13 cellular contexts compared by ENCODE assay signal in genomic region chr15:73464602-73465001, GRCh38. TPM values are rescaled to one million over a fixed set of nuclear protein-coding genes. Genes with fewer than 3 reads are reported as not detected.
DNase-seq lines count a peak whose midpoint lies in the region; ATAC-seq and TF ChIP-seq lines count a peak whose summit lies in the region.
"Had no signal": no experiment of that assay in that cellular context is flagged by ENCODE, and none has a peak within 500 bp of the region (broad histone marks: within the 10 kb centered on the region; RNA-seq: fewer than 3 reads in every experiment).

No MANE protein-coding gene starts in this region.

- intact Hi-C loops in CD14-positive monocyte (cut with micrococcal nuclease): no loop called here

- DNase-seq in CD14-positive monocyte (ENCODE audit: low spot score) (no peak), H7 (peak; percentile 47), iPS-NIHi7 (ENCODE audit: extremely low spot score) (peak; percentile 71), upper lobe of left lung (no peak)
- DNase-seq in stimulated activated CD4-positive, alpha-beta T cell treated with anti-CD3 and anti-CD28 coated beads, Interleukin-15, amount 100 ng/mL, for 24 hours: no peak
- DNase-seq in activated CD8-positive, alpha-beta memory T cell treated with anti-CD3 and anti-CD28 coated beads, Interleukin-2, amount 10 ng/mL, durations not matched to agents 7 days and 5 days: no peak
- DNase-seq: aorta; NK-92 treated with Interleukin-12 subunit alpha and Interleukin-12 subunit beta, amount 100 ng/mL, for 24 hours; T-helper 9 cell had no signal

- H3K36me3 Mint-ChIP-seq in CD14-positive monocyte: no peaks in the 10 kb centered on the region
- H3K36me3 Mint-ChIP-seq in activated CD8-positive, alpha-beta memory T cell treated with anti-CD3 and anti-CD28 coated beads, Interleukin-2, amount 10 ng/mL, durations not matched to agents 7 days and 5 days: no peaks in the 10 kb centered on the region

- H3K27ac Mint-ChIP-seq in CD14-positive monocyte: no peak overlapping the region
- H3K27ac Mint-ChIP-seq in activated CD8-positive, alpha-beta memory T cell treated with anti-CD3 and anti-CD28 coated beads, Interleukin-2, amount 10 ng/mL, durations not matched to agents 7 days and 5 days: no peak overlapping the region

- H3K36me3 ChIP-seq in H7 (replicated peaks; ENCODE audit: control insufficient read depth, insufficient read depth, low read length) (no peaks in the 10 kb centered on the region), upper lobe of left lung (no peaks in the 10 kb centered on the region)

- no peaks in the 10 kb centered on the region for H3K4me1 ChIP-seq in upper lobe of left lung

- H3K9me3 ChIP-seq in upper lobe of left lung: no peaks in the 10 kb centered on the region

- H3K27ac ChIP-seq in upper lobe of left lung: no peak overlapping the region

- no peak for TF ChIP-seq EP300 in upper lobe of left lung (IDR thresholded peaks at IDR 0.05)

- H3K4me3 Mint-ChIP-seq in CD14-positive monocyte: no peak overlapping the region
- no peak overlapping the region for H3K4me3 Mint-ChIP-seq in activated CD8-positive, alpha-beta memory T cell treated with anti-CD3 and anti-CD28 coated beads, Interleukin-2, amount 10 ng/mL, durations not matched to agents 7 days and 5 days

- no peaks in the 10 kb centered on the region for H3K4me1 Mint-ChIP-seq in CD14-positive monocyte
- H3K4me1 Mint-ChIP-seq in activated CD8-positive, alpha-beta memory T cell treated with anti-CD3 and anti-CD28 coated beads, Interleukin-2, amount 10 ng/mL, durations not matched to agents 7 days and 5 days: no peaks in the 10 kb centered on the region

- TF ChIP-seq POLR2A in upper lobe of left lung (IDR thresholded peaks at IDR 0.05): no peak

- peaks cover 0 to 1% (median 0%) of the 10 kb centered on the region in 7 donors for H3K9me3 Mint-ChIP-seq in CD14-positive monocyte
- H3K9me3 Mint-ChIP-seq in activated CD8-positive, alpha-beta memory T cell treated with anti-CD3 and anti-CD28 coated beads, Interleukin-2, amount 10 ng/mL, durations not matched to agents 7 days and 5 days (ENCODE audit: low read depth): no peaks in the 10 kb centered on the region

- CTCF ChIA-PET in activated CD8-positive, alpha-beta memory T cell treated with anti-CD3 and anti-CD28 coated beads, Interleukin-2, amount 10 ng/mL, durations not matched to agents 7 days and 5 days (lab: Charles Lee): interaction anchor here (1.1 to 1.5 kb wide), 3 partner anchors 10 to 183 kb away, joined by 3 to 5 read pairs (median 4); no protein-coding TSS in a partner anchor

- no peak for ATAC-seq in activated CD8-positive, alpha-beta memory T cell treated with anti-CD3 and anti-CD28 coated beads, Interleukin-2, amount 10 ng/mL, durations not matched to agents 7 days and 5 days
- ATAC-seq in upper lobe of left lung (ENCODE audit: low FRiP score in 2 of 2): no peak

- H3K27me3 ChIP-seq in H7 (ENCODE audit: control insufficient read depth, insufficient read depth, low read length): no peaks in the 10 kb centered on the region
- H3K27me3 ChIP-seq in upper lobe of left lung: no peaks in the 10 kb centered on the region

- H3K27me3 Mint-ChIP-seq in CD14-positive monocyte (ENCODE audit: low read depth in 3 of 3): peaks cover 14 to 38% (median 37%) of the 10 kb centered on the region in 3 donors
- H3K27me3 Mint-ChIP-seq in activated CD8-positive, alpha-beta memory T cell treated with anti-CD3 and anti-CD28 coated beads, Interleukin-2, amount 10 ng/mL, durations not matched to agents 7 days and 5 days: peaks cover 41% of the 10 kb centered on the region

- H3K4me3 ChIP-seq in H7 (ENCODE audit: insufficient read depth, low read depth, low read length) (no peak overlapping the region), WI38 (ENCODE audit: low read depth, low read length) (no peak overlapping the region), upper lobe of left lung (no peak overlapping the region)

- WGBS in upper lobe of left lung, 2 donors: 45 to 59% methylated on average over 2 of the region's 2 CpGs

- peak; percentile 46 for TF ChIP-seq CTCF in CD14-positive monocyte (IDR thresholded peaks at IDR 0.05)
- peak; percentile 31; the same call in 1 of the 2 replicates for TF ChIP-seq CTCF in WI38 (IDR thresholded peaks at IDR 0.05; ENCODE audit: low read depth, low read length)
- no peak for TF ChIP-seq CTCF in upper lobe of left lung (IDR thresholded peaks at IDR 0.05)

RNA-seq across cellular contexts. Expression of gene REC114, which starts 21.6 kb away (rescaled TPM):
- polyA plus RNA-seq in CD14-positive monocyte: not detected
- total RNA-seq in H7 (2014; rRNA removed; shearing (Covaris generic)): not detected in 2 replicates
- not detected for total RNA-seq in activated CD8-positive, alpha-beta memory T cell treated with anti-CD3 and anti-CD28 coated beads, Interleukin-2, amount 10 ng/mL, durations not matched to agents 7 days and 5 days
- total RNA-seq in upper lobe of left lung: not detected
- total RNA-seq: aorta, pulmonary artery endothelial cell, temporal lobe had no signal
- polyA plus RNA-seq: aorta, esophagus had no signal

Comparison
In these comparisons a context has a peak if more than half of its experiments do, and no peak if none do; other contexts are left out.
1. DNase-seq: peak in H7 (single experiment) and iPS-NIHi7 (single experiment); none in CD14-positive monocyte (single experiment), stimulated activated CD4-positive, alpha-beta T cell treated with anti-CD3 and anti-CD28 coated beads, Interleukin-15, amount 100 ng/mL, for 24 hours (single experiment), activated CD8-positive, alpha-beta memory T cell treated with anti-CD3 and anti-CD28 coated beads, Interleukin-2, amount 10 ng/mL, durations not matched to agents 7 days and 5 days (single experiment) and upper lobe of left lung (0 of 2).
2. CTCF ChIP-seq: peak in CD14-positive monocyte (single experiment) and WI38 (single experiment); none in upper lobe of left lung (0 of 6).